1 cellular context compared by ENCODE assay signal in genomic region chr16:88758227-88758943, GRCh38.
TF ChIP-seq lines count a peak whose summit lies in the region.

No MANE protein-coding gene starts in this region.

TF ChIP-seq in K562, 482 proteins besides CTCF, POLR2A, EP300 and RAD21:
- TF ChIP-seq POLR2G (IDR thresholded peaks at IDR 0.05; ENCODE audit: low read depth, low read length), result peak; percentile 51
- TF ChIP-seq NFIX (CRISPR knock-in tag; IDR thresholded peaks at IDR 0.05; ENCODE audit: low read depth), result no peak
- TF ChIP-seq USF2 (CRISPR knock-in tag; IDR thresholded peaks at IDR 0.05), result no peak
- TF ChIP-seq OTX1 (CRISPR knock-in tag; IDR thresholded peaks at IDR 0.05), result no peak
- no peak for TF ChIP-seq CEBPG (CRISPR knock-in tag; IDR thresholded peaks at IDR 0.05)
- no peak for TF ChIP-seq CEBPG (tag; conservative IDR thresholded peaks at IDR 0.05 in 1 of 2, IDR thresholded peaks at IDR 0.05 in 1 of 2)
- TF ChIP-seq TEAD2 (tag; IDR thresholded peaks at IDR 0.05), result no peak
- TF ChIP-seq YBX1 (IDR thresholded peaks at IDR 0.05), result no peak
- TF ChIP-seq RBM22 (IDR thresholded peaks at IDR 0.05; ENCODE audit: low read depth, low read length, poor library complexity, severe bottlenecking), result peak; percentile 28
- no peak for TF ChIP-seq CREB1 (IDR thresholded peaks at IDR 0.05)
- TF ChIP-seq CREB1 (CRISPR knock-in tag; IDR thresholded peaks at IDR 0.05), result 0 out of 2 replicates have a peak, but pooled peaks have one; percentile 21
- TF ChIP-seq SAFB (IDR thresholded peaks at IDR 0.05; ENCODE audit: borderline replicate concordance, low read depth, low read length), result no peak
- TF ChIP-seq NR2C1 (IDR thresholded peaks at IDR 0.05), result no peak
- no peak for TF ChIP-seq NR2C1 (tag; IDR thresholded peaks at IDR 0.05)
- no peak for TF ChIP-seq MBD1 (CRISPR knock-in tag; IDR thresholded peaks at IDR 0.05)
- TF ChIP-seq PATZ1 (CRISPR knock-in tag; IDR thresholded peaks at IDR 0.05; ENCODE audit: borderline replicate concordance), result no peak
